In genomic region chr6:35920793-35921732, GRCh38 we compare ENCODE assay signal across 8 cellular contexts. TPM values are rescaled to one million over a fixed set of nuclear protein-coding genes. Genes with fewer than 3 reads are reported as not detected.
DNase-seq lines count a peak whose midpoint lies in the region; ATAC-seq and TF ChIP-seq lines count a peak whose summit lies in the region.

Gene SRPK1, minus strand, starts transcription at chr6:35921098. Its CDS starts 42 bp downstream, at chr6:35921056.

- peak; percentile 47 for DNase-seq in GM04504 (ENCODE audit: low read depth)
- DNase-seq in HEK293T (ENCODE audit: extremely low spot score): peak; percentile 95
- DNase-seq in NAMALWA (ENCODE audit: low spot score): peak; percentile 89
- peak; percentile 86 for DNase-seq in activated naive CD4-positive, alpha-beta T cell treated with anti-CD3 and anti-CD28 coated beads, Interleukin-2, amount 50 U/mL, for 16 hours
- no peak for DNase-seq in glomerular endothelial cell (ENCODE audit: extremely low read depth, low read depth, low spot score)
- DNase-seq in omental fat pad (ENCODE audit: low spot score): peak; percentile 38
- DNase-seq in suprapubic skin (ENCODE audit: low spot score in 2 of 2): peak; percentile 88 to 90

- peaks cover 4% of the 10 kb centered on the region for H3K36me3 ChIP-seq in suprapubic skin

- TF ChIP-seq CTCF in omental fat pad (IDR thresholded peaks at IDR 0.05) (no peak), suprapubic skin (IDR thresholded peaks at IDR 0.05) (no peak)

- under 1% methylated on average over 17 of the region's 69 CpGs for WGBS in suprapubic skin

- TF ChIP-seq POLR2A in suprapubic skin (IDR thresholded peaks at IDR 0.05): no peak

- peak within 1 kb of the TSS; percentile 82 for H3K27ac ChIP-seq in suprapubic skin

- POLR2A ChIA-PET in HEK293T (lab: Yijun Ruan, JAX): interaction anchor here (0.7 to 1.3 kb wide), 3 partner anchors 9 to 78 kb away, joined by 3 to 5 read pairs (median 3); no protein-coding TSS in a partner anchor

- H3K4me3 ChIP-seq in suprapubic skin: peak within 1 kb of the TSS; percentile 98

- no peak for TF ChIP-seq EP300 in suprapubic skin (IDR thresholded peaks at IDR 0.05)

- no peaks in the 10 kb centered on the region for H3K9me3 ChIP-seq in suprapubic skin

- H3K27me3 ChIP-seq in suprapubic skin: no peaks in the 10 kb centered on the region

- H3K4me1 ChIP-seq in suprapubic skin: peaks cover 33% of the 10 kb centered on the region

- CTCF ChIA-PET in HEK293T (lab: Yijun Ruan, JAX): interaction anchor here (0.6 kb wide), 1 partner anchor 52 kb away, joined by 3 read pairs; no protein-coding TSS in a partner anchor

- ATAC-seq in SK-N-SH treated with all-trans-retinoic acid at 6 μM for 48 hours: peak; percentile 85
- ATAC-seq in omental fat pad (ENCODE audit: low FRiP score): peak; percentile 88

TF ChIP-seq in HEK293T, 16 proteins besides CTCF, POLR2A, EP300 and RAD21:
- TF ChIP-seq FOXA1 (IDR thresholded peaks at IDR 0.05): no peak
- peak; percentile 85 for TF ChIP-seq L3MBTL2 (conservative IDR thresholded peaks at IDR 0.05)

TF ChIP-seq in SK-N-SH treated with all-trans-retinoic acid at 6 μM for 48 hours, 23 proteins besides CTCF, POLR2A, EP300 and RAD21:
- TF ChIP-seq ZFP30 (CRISPR knock-in tag; IDR thresholded peaks at IDR 0.05) (no peak), PATZ1 (CRISPR knock-in tag; IDR thresholded peaks at IDR 0.05; ENCODE audit: borderline replicate concordance) (peak; percentile 68; the same call in 1 of the 2 replicates), GLIS3 (CRISPR knock-in tag; IDR thresholded peaks at IDR 0.05) (no peak), ZFP3 (CRISPR knock-in tag; IDR thresholded peaks at IDR 0.05) (peak; percentile 97), CSRNP3 (CRISPR knock-in tag; IDR thresholded peaks at IDR 0.05) (no peak), ISL1 (CRISPR knock-in tag; IDR thresholded peaks at IDR 0.05) (no peak)
TF ChIP-seq in SK-N-SH treated with all-trans-retinoic acid at 6 μM for 48 hours: peak in this region for 2.

RNA-seq across cellular contexts. Expression of gene SRPK1, which starts in this region (rescaled TPM):
- 61.3 and 64.0 TPM in 2 replicates for total RNA-seq in glomerular endothelial cell
- 10 to 100 TPM; 31.1 to 66.4 (median 48.6) TPM for total RNA-seq in omental fat pad
- 100 to 1,000 TPM in 1 of 4 donors, 10 to 100 TPM in 3; 73.9 to 127 (median 91.2) TPM for total RNA-seq in suprapubic skin
